Comparison of ENCODE assay signal across 15 cellular contexts in genomic region chr10:15430969-15431791, GRCh38.
DNase-seq lines count a peak whose midpoint lies in the region; ATAC-seq and TF ChIP-seq lines count a peak whose summit lies in the region.
"Had no signal": no experiment of that assay in that cellular context is flagged by ENCODE, and none has a peak within 500 bp of the region (broad histone marks: within the 10 kb centered on the region; RNA-seq: fewer than 3 reads in every experiment).

No MANE protein-coding gene starts in this region.

- DNase-seq in HEK293T (ENCODE audit: extremely low spot score) (no peak), NCI-H69 (lab: John Stamatoyannopoulos, UW) (peak; percentile 7), myocyte (ENCODE audit: low read depth) (peak; percentile 34)
- no peak for DNase-seq in activated T-cell treated with anti-CD3 and anti-CD28 coated beads, Interleukin-2, amount 50 U/mL, for 72 hours
- DNase-seq: C1 segment of cervical spinal cord; Calu3; CD4-positive, alpha-beta memory T cell; COR-L47; DMS53; DMS79 treated with DMSO at 0.1 percent for 48 hours; GF-D8; GOT3 had no signal

- H3K4me3 Mint-ChIP-seq in stimulated activated memory B cell treated with anti-CD40 and anti-IgM and Interleukin-4, amounts not matched to agents 10 μg/mL and 1 μg/mL and 100 μg/mL, for 72 hours = no peak overlapping the region
- no peak overlapping the region for H3K4me3 Mint-ChIP-seq in activated T-cell treated with anti-CD3 and anti-CD28 coated beads, Interleukin-2, amount 50 U/mL, for 72 hours
- H3K4me3 Mint-ChIP-seq: CD4-positive, alpha-beta memory T cell had no signal

- H3K27ac Mint-ChIP-seq in stimulated activated memory B cell treated with anti-CD40 and anti-IgM and Interleukin-4, amounts not matched to agents 10 μg/mL and 1 μg/mL and 100 μg/mL, for 72 hours = no peak overlapping the region
- H3K27ac Mint-ChIP-seq in activated T-cell treated with anti-CD3 and anti-CD28 coated beads, Interleukin-2, amount 50 U/mL, for 72 hours = no peak overlapping the region
- H3K27ac Mint-ChIP-seq: CD4-positive, alpha-beta memory T cell had no signal

- CTCF ChIA-PET in HEK293T (lab: Yijun Ruan, JAX) = interaction anchor here (0.7 to 1.3 kb wide), 5 partner anchors 8 to 289 kb away, joined by 3 to 8 read pairs (median 5); partner anchors contain the start of gene ITGA8

- POLR2A ChIA-PET in HEK293T (lab: Yijun Ruan, JAX) = no interaction called here

- H3K36me3 Mint-ChIP-seq in stimulated activated memory B cell treated with anti-CD40 and anti-IgM and Interleukin-4, amounts not matched to agents 10 μg/mL and 1 μg/mL and 100 μg/mL, for 72 hours = no peaks in the 10 kb centered on the region
- H3K36me3 Mint-ChIP-seq in activated T-cell treated with anti-CD3 and anti-CD28 coated beads, Interleukin-2, amount 50 U/mL, for 72 hours (ENCODE audit: insufficient read depth in 2 of 2) = no peaks in the 10 kb centered on the region
- H3K36me3 Mint-ChIP-seq: CD4-positive, alpha-beta memory T cell had no signal

- peak; percentile 41 for ATAC-seq in stimulated activated memory B cell treated with anti-CD40 and anti-IgM and Interleukin-4, amounts not matched to agents 10 μg/mL and 1 μg/mL and 100 μg/mL, for 72 hours
- ATAC-seq in GM21447 (IDR thresholded peaks at IDR 0.05; ENCODE audit: unreplicated experiment) (no peak), GM18868 (IDR thresholded peaks at IDR 0.05; ENCODE audit: unreplicated experiment) (no peak)
- no peak for ATAC-seq in activated T-cell treated with anti-CD3 and anti-CD28 coated beads, Interleukin-2, amount 50 U/mL, for 72 hours (replicated peaks in 1 of 2)

- no peaks in the 10 kb centered on the region for H3K9me3 Mint-ChIP-seq in stimulated activated memory B cell treated with anti-CD40 and anti-IgM and Interleukin-4, amounts not matched to agents 10 μg/mL and 1 μg/mL and 100 μg/mL, for 72 hours
- H3K9me3 Mint-ChIP-seq in activated T-cell treated with anti-CD3 and anti-CD28 coated beads, Interleukin-2, amount 50 U/mL, for 72 hours = no peaks in the 10 kb centered on the region
- H3K9me3 Mint-ChIP-seq: CD4-positive, alpha-beta memory T cell had no signal

- H3K4me1 Mint-ChIP-seq in stimulated activated memory B cell treated with anti-CD40 and anti-IgM and Interleukin-4, amounts not matched to agents 10 μg/mL and 1 μg/mL and 100 μg/mL, for 72 hours = peaks cover 11% of the 10 kb centered on the region
- H3K4me1 Mint-ChIP-seq in activated T-cell treated with anti-CD3 and anti-CD28 coated beads, Interleukin-2, amount 50 U/mL, for 72 hours (ENCODE audit: low read depth) = peaks cover 11% of the 10 kb centered on the region

- H3K27me3 Mint-ChIP-seq in stimulated activated memory B cell treated with anti-CD40 and anti-IgM and Interleukin-4, amounts not matched to agents 10 μg/mL and 1 μg/mL and 100 μg/mL, for 72 hours = peaks cover 22% of the 10 kb centered on the region
- H3K27me3 Mint-ChIP-seq in activated T-cell treated with anti-CD3 and anti-CD28 coated beads, Interleukin-2, amount 50 U/mL, for 72 hours (ENCODE audit: low read depth) = peaks cover 24% of the 10 kb centered on the region

TF ChIP-seq in HEK293T, 16 proteins besides CTCF, POLR2A, EP300 and RAD21:
- no peak for TF ChIP-seq FOXK2 (IDR thresholded peaks at IDR 0.05)
- TF ChIP-seq LEF1 (IDR thresholded peaks at IDR 0.05; ENCODE audit: borderline replicate concordance) = no peak
- TF ChIP-seq CTBP1 (IDR thresholded peaks at IDR 0.05; ENCODE audit: borderline replicate concordance) = peak; percentile 97
- peak; percentile 90 for TF ChIP-seq L3MBTL2 (conservative IDR thresholded peaks at IDR 0.05)
- TF ChIP-seq FOXA1 (IDR thresholded peaks at IDR 0.05) = no peak
- no peak; the same call in 1 of the 2 replicates for TF ChIP-seq FOXM1 (IDR thresholded peaks at IDR 0.05; ENCODE audit: borderline replicate concordance)
- no peak; the same call in 1 of the 2 replicates for TF ChIP-seq BHLHE40 (IDR thresholded peaks at IDR 0.05; ENCODE audit: borderline replicate concordance)
- TF ChIP-seq SUZ12 (IDR thresholded peaks at IDR 0.05) = no peak
- TF ChIP-seq TARDBP (IDR thresholded peaks at IDR 0.05) = 0 out of 2 replicates have a peak, but pooled peaks have one; percentile 9
- TF ChIP-seq ZNF384 (IDR thresholded peaks at IDR 0.05) = peak; percentile 81
- TF ChIP-seq NFRKB (IDR thresholded peaks at IDR 0.05) = no peak
- no peak for TF ChIP-seq ELF4 (IDR thresholded peaks at IDR 0.05)
- no peak for TF ChIP-seq SP1 (IDR thresholded peaks at IDR 0.05)
- TF ChIP-seq, protein P1, sequence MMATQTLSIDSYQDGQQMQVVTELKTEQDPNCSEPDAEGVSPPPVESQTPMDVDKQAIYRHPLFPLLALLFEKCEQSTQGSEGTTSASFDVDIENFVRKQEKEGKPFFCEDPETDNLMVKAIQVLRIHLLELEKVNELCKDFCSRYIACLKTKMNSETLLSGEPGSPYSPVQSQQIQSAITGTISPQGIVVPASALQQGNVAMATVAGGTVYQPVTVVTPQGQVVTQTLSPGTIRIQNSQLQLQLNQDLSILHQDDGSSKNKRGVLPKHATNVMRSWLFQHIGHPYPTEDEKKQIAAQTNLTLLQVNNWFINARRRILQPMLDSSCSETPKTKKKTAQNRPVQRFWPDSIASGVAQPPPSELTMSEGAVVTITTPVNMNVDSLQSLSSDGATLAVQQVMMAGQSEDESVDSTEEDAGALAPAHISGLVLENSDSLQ (IDR thresholded peaks at IDR 0.05) = peak; percentile 92
- TF ChIP-seq ARNT (IDR thresholded peaks at IDR 0.05) = no peak
- TF ChIP-seq HDGF (IDR thresholded peaks at IDR 0.05; ENCODE audit: borderline replicate concordance) = no peak
TF ChIP-seq in HEK293T: peak in this region for 5.

Comparison
In these comparisons a context has a peak if more than half of its experiments do, and no peak if none do; other contexts are left out.
1. DNase-seq: peak in NCI-H69 (single experiment) and myocyte (single experiment); none in HEK293T (single experiment) and activated T-cell treated with anti-CD3 and anti-CD28 coated beads, Interleukin-2, amount 50 U/mL, for 72 hours (0 of 2).